ENCODE assay signal across 1 cellular context in the genomic region with DNA sequence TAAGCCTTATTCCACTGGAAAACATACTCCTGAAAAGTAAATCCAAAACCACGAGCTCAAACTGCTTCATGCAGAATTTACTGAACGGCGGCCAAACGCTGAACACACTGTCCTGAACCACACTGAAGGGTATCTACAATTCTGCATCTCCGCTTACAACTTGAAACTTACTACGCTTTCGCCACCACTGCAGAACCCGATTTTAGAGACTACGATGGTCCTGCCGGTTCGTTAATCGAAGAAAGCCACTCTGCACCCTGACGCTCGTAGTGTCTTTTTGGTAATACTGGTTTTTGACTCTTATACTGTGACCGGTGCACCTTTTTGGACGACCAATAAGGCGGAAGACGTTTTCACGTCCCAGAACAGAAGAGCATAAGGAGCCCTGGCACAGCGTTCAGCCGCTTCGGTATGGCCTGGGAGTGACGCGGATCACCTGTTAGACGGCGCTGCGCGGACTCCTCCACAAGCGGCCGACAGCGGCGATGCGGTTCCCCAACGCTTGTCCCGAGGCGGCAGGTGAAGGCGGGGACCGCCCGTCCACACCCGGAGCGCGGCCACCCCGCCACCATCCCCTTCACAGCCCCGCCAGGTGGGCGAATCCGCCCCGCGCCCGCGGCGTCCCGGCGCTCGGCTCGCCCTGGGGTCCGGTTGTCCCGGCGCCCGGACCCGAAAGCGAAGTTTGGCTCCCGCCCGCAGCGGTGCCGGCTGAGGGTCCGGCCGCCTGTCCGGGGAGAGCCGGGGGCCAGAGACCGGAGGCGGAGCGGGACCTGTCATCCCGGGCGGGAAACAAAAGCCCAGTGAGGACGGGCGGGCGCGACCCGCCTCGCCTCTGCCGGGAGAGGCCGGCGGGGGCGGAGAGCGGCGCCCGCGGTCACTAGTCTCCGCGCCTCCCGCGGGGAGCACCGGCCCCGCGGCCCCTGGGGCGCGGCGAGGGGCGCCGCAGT.
A peak's percentile ranks its signal among the peaks of the same experiment; 100 is the strongest.
TF ChIP-seq lines count a peak whose summit lies in the region.

No MANE protein-coding gene starts in this region.

TF ChIP-seq in HEK293, 187 proteins besides CTCF, POLR2A, EP300 and RAD21 (continued from another document and continues in another):
- TF ChIP-seq, protein P1, sequence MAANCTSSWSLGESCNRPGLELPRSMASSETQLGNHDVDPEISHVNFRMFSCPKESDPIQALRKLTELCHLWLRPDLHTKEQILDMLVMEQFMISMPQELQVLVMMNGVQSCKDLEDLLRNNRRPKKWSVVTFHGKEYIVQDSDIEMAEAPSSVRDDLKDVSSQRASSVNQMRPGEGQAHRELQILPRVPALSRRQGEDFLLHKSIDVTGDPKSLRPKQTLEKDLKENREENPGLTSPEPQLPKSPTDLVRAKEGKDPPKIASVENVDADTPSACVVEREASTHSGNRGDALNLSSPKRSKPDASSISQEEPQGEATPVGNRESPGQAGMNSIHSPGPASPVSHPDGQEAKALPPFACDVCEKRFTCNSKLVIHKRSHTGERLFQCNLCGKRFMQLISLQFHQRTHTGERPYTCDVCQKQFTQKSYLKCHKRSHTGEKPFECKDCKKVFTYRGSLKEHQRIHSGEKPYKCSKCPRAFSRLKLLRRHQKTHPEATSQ (tag by site-specific recombination; IDR thresholded peaks at IDR 0.05), result no peak
- TF ChIP-seq ZNF529 (tag by site-specific recombination; IDR thresholded peaks at IDR 0.05; ENCODE audit: insufficient replicate concordance), result no peak
- no peak for TF ChIP-seq ZNF138 (tag by site-specific recombination; IDR thresholded peaks at IDR 0.05; ENCODE audit: borderline replicate concordance)
- no peak for TF ChIP-seq ZNF658 (tag by site-specific recombination; IDR thresholded peaks at IDR 0.05)
- TF ChIP-seq KLF10 (tag by site-specific recombination; IDR thresholded peaks at IDR 0.05), result no peak; the same call in 1 of the 2 replicates
- no peak for TF ChIP-seq GLI4 (tag by site-specific recombination; IDR thresholded peaks at IDR 0.05)
- TF ChIP-seq ZNF501 (tag by site-specific recombination; IDR thresholded peaks at IDR 0.05), result peak; percentile 67; the same call in 1 of the 2 replicates
- TF ChIP-seq, protein P2, sequence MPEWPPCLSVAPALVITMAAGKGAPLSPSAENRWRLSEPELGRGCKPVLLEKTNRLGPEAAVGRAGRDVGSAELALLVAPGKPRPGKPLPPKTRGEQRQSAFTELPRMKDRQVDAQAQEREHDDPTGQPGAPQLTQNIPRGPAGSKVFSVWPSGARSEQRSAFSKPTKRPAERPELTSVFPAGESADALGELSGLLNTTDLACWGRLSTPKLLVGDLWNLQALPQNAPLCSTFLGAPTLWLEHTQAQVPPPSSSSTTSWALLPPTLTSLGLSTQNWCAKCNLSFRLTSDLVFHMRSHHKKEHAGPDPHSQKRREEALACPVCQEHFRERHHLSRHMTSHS (tag by site-specific recombination; IDR thresholded peaks at IDR 0.05), result no peak
- no peak for TF ChIP-seq ZNF555 (tag by site-specific recombination; conservative IDR thresholded peaks at IDR 0.05)
- no peak for TF ChIP-seq GLIS2 (tag by site-specific recombination; IDR thresholded peaks at IDR 0.05)
- no peak for TF ChIP-seq ZNF510 (tag by site-specific recombination; IDR thresholded peaks at IDR 0.05; ENCODE audit: insufficient replicate concordance)
- no peak for TF ChIP-seq ZNF791 (tag by site-specific recombination; IDR thresholded peaks at IDR 0.05)
- TF ChIP-seq ZNF707 (tag by site-specific recombination; IDR thresholded peaks at IDR 0.05), result no peak
- peak; percentile 89 for TF ChIP-seq ZFHX2 (tag by site-specific recombination; conservative IDR thresholded peaks at IDR 0.05)
- no peak for TF ChIP-seq ZNF747 (tag by site-specific recombination; IDR thresholded peaks at IDR 0.05)
- 0 out of 2 replicates have a peak, but pooled peaks have one; percentile 22 for TF ChIP-seq ZNF792 (tag by site-specific recombination; IDR thresholded peaks at IDR 0.05)
- no peak for TF ChIP-seq YY2 (tag by site-specific recombination; IDR thresholded peaks at IDR 0.05)
- TF ChIP-seq, protein P3, sequence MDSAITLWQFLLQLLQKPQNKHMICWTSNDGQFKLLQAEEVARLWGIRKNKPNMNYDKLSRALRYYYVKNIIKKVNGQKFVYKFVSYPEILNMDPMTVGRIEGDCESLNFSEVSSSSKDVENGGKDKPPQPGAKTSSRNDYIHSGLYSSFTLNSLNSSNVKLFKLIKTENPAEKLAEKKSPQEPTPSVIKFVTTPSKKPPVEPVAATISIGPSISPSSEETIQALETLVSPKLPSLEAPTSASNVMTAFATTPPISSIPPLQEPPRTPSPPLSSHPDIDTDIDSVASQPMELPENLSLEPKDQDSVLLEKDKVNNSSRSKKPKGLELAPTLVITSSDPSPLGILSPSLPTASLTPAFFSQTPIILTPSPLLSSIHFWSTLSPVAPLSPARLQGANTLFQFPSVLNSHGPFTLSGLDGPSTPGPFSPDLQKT (IDR thresholded peaks at IDR 0.05; ENCODE audit: borderline replicate concordance, low read depth, low read length), result no peak
- no peak for TF ChIP-seq ZNF248 (tag by site-specific recombination; IDR thresholded peaks at IDR 0.05)
- TF ChIP-seq ZFP3 (tag by site-specific recombination; IDR thresholded peaks at IDR 0.05; ENCODE audit: low read depth), result no peak
- peak; percentile 55 for TF ChIP-seq ZNF341 (tag by site-specific recombination; IDR thresholded peaks at IDR 0.05; ENCODE audit: low read depth)
- TF ChIP-seq ZNF544 (tag by site-specific recombination; IDR thresholded peaks at IDR 0.05), result no peak
- TF ChIP-seq, protein P4, sequence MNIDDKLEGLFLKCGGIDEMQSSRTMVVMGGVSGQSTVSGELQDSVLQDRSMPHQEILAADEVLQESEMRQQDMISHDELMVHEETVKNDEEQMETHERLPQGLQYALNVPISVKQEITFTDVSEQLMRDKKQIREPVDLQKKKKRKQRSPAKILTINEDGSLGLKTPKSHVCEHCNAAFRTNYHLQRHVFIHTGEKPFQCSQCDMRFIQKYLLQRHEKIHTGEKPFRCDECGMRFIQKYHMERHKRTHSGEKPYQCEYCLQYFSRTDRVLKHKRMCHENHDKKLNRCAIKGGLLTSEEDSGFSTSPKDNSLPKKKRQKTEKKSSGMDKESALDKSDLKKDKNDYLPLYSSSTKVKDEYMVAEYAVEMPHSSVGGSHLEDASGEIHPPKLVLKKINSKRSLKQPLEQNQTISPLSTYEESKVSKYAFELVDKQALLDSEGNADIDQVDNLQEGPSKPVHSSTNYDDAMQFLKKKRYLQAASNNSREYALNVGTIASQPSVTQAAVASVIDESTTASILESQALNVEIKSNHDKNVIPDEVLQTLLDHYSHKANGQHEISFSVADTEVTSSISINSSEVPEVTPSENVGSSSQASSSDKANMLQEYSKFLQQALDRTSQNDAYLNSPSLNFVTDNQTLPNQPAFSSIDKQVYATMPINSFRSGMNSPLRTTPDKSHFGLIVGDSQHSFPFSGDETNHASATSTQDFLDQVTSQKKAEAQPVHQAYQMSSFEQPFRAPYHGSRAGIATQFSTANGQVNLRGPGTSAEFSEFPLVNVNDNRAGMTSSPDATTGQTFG (tag by site-specific recombination; IDR thresholded peaks at IDR 0.05; ENCODE audit: borderline replicate concordance), result no peak
- TF ChIP-seq, protein P5, sequence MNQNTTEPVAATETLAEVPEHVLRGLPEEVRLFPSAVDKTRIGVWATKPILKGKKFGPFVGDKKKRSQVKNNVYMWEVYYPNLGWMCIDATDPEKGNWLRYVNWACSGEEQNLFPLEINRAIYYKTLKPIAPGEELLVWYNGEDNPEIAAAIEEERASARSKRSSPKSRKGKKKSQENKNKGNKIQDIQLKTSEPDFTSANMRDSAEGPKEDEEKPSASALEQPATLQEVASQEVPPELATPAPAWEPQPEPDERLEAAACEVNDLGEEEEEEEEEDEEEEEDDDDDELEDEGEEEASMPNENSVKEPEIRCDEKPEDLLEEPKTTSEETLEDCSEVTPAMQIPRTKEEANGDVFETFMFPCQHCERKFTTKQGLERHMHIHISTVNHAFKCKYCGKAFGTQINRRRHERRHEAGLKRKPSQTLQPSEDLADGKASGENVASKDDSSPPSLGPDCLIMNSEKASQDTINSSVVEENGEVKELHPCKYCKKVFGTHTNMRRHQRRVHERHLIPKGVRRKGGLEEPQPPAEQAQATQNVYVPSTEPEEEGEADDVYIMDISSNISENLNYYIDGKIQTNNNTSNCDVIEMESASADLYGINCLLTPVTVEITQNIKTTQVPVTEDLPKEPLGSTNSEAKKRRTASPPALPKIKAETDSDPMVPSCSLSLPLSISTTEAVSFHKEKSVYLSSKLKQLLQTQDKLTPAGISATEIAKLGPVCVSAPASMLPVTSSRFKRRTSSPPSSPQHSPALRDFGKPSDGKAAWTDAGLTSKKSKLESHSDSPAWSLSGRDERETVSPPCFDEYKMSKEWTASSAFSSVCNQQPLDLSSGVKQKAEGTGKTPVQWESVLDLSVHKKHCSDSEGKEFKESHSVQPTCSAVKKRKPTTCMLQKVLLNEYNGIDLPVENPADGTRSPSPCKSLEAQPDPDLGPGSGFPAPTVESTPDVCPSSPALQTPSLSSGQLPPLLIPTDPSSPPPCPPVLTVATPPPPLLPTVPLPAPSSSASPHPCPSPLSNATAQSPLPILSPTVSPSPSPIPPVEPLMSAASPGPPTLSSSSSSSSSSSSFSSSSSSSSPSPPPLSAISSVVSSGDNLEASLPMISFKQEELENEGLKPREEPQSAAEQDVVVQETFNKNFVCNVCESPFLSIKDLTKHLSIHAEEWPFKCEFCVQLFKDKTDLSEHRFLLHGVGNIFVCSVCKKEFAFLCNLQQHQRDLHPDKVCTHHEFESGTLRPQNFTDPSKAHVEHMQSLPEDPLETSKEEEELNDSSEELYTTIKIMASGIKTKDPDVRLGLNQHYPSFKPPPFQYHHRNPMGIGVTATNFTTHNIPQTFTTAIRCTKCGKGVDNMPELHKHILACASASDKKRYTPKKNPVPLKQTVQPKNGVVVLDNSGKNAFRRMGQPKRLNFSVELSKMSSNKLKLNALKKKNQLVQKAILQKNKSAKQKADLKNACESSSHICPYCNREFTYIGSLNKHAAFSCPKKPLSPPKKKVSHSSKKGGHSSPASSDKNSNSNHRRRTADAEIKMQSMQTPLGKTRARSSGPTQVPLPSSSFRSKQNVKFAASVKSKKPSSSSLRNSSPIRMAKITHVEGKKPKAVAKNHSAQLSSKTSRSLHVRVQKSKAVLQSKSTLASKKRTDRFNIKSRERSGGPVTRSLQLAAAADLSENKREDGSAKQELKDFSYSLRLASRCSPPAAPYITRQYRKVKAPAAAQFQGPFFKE (tag by site-specific recombination; IDR thresholded peaks at IDR 0.05; ENCODE audit: borderline replicate concordance), result no peak
- peak; percentile 41; the same call in 1 of the 2 replicates for TF ChIP-seq TRIM28 (IDR thresholded peaks at IDR 0.05; ENCODE audit: borderline replicate concordance, low read length)
- TF ChIP-seq, protein P6, sequence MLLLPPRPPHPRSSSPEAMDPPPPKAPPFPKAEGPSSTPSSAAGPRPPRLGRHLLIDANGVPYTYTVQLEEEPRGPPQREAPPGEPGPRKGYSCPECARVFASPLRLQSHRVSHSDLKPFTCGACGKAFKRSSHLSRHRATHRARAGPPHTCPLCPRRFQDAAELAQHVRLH (tag by site-specific recombination; IDR thresholded peaks at IDR 0.05), result no peak
- 0 out of 2 replicates have a peak, but pooled peaks have one; percentile 22 for TF ChIP-seq ZNF660 (tag by site-specific recombination; IDR thresholded peaks at IDR 0.05)
- TF ChIP-seq ZIC2 (tag by site-specific recombination; IDR thresholded peaks at IDR 0.05), result peak; percentile 21; the same call in 1 of the 2 replicates
- TF ChIP-seq, protein P7, sequence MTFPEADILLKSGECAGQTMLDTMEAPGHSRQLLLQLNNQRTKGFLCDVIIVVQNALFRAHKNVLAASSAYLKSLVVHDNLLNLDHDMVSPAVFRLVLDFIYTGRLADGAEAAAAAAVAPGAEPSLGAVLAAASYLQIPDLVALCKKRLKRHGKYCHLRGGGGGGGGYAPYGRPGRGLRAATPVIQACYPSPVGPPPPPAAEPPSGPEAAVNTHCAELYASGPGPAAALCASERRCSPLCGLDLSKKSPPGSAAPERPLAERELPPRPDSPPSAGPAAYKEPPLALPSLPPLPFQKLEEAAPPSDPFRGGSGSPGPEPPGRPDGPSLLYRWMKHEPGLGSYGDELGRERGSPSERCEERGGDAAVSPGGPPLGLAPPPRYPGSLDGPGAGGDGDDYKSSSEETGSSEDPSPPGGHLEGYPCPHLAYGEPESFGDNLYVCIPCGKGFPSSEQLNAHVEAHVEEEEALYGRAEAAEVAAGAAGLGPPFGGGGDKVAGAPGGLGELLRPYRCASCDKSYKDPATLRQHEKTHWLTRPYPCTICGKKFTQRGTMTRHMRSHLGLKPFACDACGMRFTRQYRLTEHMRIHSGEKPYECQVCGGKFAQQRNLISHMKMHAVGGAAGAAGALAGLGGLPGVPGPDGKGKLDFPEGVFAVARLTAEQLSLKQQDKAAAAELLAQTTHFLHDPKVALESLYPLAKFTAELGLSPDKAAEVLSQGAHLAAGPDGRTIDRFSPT (tag by site-specific recombination; IDR thresholded peaks at IDR 0.05), result no peak
- no peak for TF ChIP-seq ZNF530 (tag by site-specific recombination; IDR thresholded peaks at IDR 0.05; ENCODE audit: low read depth)
- peak; percentile 81; the same call in 1 of the 2 replicates for TF ChIP-seq ZFP37 (tag by site-specific recombination; IDR thresholded peaks at IDR 0.05)
- TF ChIP-seq, protein P8, sequence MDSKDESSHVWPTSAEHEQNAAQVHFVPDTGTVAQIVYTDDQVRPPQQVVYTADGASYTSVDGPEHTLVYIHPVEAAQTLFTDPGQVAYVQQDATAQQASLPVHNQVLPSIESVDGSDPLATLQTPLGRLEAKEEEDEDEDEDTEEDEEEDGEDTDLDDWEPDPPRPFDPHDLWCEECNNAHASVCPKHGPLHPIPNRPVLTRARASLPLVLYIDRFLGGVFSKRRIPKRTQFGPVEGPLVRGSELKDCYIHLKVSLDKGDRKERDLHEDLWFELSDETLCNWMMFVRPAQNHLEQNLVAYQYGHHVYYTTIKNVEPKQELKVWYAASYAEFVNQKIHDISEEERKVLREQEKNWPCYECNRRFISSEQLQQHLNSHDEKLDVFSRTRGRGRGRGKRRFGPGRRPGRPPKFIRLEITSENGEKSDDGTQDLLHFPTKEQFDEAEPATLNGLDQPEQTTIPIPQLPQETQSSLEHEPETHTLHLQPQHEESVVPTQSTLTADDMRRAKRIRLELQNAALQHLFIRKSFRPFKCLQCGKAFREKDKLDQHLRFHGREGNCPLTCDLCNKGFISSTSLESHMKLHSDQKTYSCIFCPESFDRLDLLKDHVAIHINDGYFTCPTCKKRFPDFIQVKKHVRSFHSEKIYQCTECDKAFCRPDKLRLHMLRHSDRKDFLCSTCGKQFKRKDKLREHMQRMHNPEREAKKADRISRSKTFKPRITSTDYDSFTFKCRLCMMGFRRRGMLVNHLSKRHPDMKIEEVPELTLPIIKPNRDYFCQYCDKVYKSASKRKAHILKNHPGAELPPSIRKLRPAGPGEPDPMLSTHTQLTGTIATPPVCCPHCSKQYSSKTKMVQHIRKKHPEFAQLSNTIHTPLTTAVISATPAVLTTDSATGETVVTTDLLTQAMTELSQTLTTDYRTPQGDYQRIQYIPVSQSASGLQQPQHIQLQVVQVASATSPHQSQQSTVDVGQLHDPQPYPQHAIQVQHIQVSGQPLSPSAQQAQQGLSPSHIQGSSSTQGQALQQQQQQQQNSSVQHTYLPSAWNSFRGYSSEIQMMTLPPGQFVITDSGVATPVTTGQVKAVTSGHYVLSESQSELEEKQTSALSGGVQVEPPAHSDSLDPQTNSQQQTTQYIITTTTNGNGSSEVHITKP (tag by site-specific recombination; IDR thresholded peaks at IDR 0.05), result peak; percentile 65; the same call in 1 of the 2 replicates
- no peak for TF ChIP-seq ZNF571 (tag by site-specific recombination; IDR thresholded peaks at IDR 0.05)
- 0 out of 2 replicates have a peak, but pooled peaks have one; percentile 23 for TF ChIP-seq ZNF366 (tag by site-specific recombination; conservative IDR thresholded peaks at IDR 0.05)
- TF ChIP-seq ZNF548 (tag by site-specific recombination; IDR thresholded peaks at IDR 0.05), result no peak
- TF ChIP-seq SP2 (tag by site-specific recombination; IDR thresholded peaks at IDR 0.05), result peak; percentile 34
- TF ChIP-seq ZNF10 (tag by site-specific recombination; IDR thresholded peaks at IDR 0.05), result peak; percentile 39; the same call in 1 of the 2 replicates
- no peak for TF ChIP-seq SALL2 (tag by site-specific recombination; IDR thresholded peaks at IDR 0.05; ENCODE audit: borderline replicate concordance)
